In genomic region chr4:106587558-106587957, GRCh38 we compare ENCODE assay signal across 12 cellular contexts.
DNase-seq lines count a peak whose midpoint lies in the region; FAIRE-seq and TF ChIP-seq lines count a peak whose summit lies in the region.
"Had no signal": no experiment of that assay in that cellular context is flagged by ENCODE, and none has a peak within 500 bp of the region (broad histone marks: within the 10 kb centered on the region; RNA-seq: fewer than 3 reads in every experiment).

No MANE protein-coding gene starts in this region.

- peak overlapping the region; percentile 11 for H2AFZ ChIP-seq in smooth muscle cell (ENCODE audit: low read depth)

- 3% methylated on average over 1 of the region's 1 CpG for WGBS in smooth muscle cell (ENCODE audit: low lambda C conversion rate)

- no peaks in the 10 kb centered on the region for H3K27me3 Mint-ChIP-seq in activated T-cell treated with anti-CD3 and anti-CD28 coated beads, Interleukin-2, amount 50 U/mL, for 24 hours
- H3K27me3 Mint-ChIP-seq: activated B cell treated with CpG ODN at 0.5 μM for 24 hours; activated T-helper 17 cell treated with anti-CD3 and anti-CD28 coated beads, Interleukin-2, amount 50 U/mL, for 72 hours had no signal

- H3K4me1 Mint-ChIP-seq in activated T-cell treated with anti-CD3 and anti-CD28 coated beads, Interleukin-2, amount 50 U/mL, for 24 hours (ENCODE audit: low read depth) = no peaks in the 10 kb centered on the region
- H3K4me1 Mint-ChIP-seq: activated B cell treated with CpG ODN at 0.5 μM for 24 hours; activated T-helper 17 cell treated with anti-CD3 and anti-CD28 coated beads, Interleukin-2, amount 50 U/mL, for 72 hours had no signal

- H3K79me2 ChIP-seq in smooth muscle cell (ENCODE audit: low read depth) = no peaks in the 10 kb centered on the region

- H3K9me3 ChIP-seq in smooth muscle cell (replicated peaks; ENCODE audit: low read depth) = no peaks in the 10 kb centered on the region

- no peaks in the 10 kb centered on the region for H4K20me1 ChIP-seq in smooth muscle cell (ENCODE audit: low read depth)

- no peak for TF ChIP-seq POLR2A in H54 (IDR thresholded peaks at IDR 0.05; ENCODE audit: low read depth, low read length)

- H3K27me3 ChIP-seq in smooth muscle cell (ENCODE audit: low read depth) = no peaks in the 10 kb centered on the region

- no peaks in the 10 kb centered on the region for H3K36me3 ChIP-seq in smooth muscle cell (ENCODE audit: low read depth)

- no peaks in the 10 kb centered on the region for H3K9me3 Mint-ChIP-seq in activated T-cell treated with anti-CD3 and anti-CD28 coated beads, Interleukin-2, amount 50 U/mL, for 24 hours
- H3K9me3 Mint-ChIP-seq: activated T-helper 17 cell treated with anti-CD3 and anti-CD28 coated beads, Interleukin-2, amount 50 U/mL, for 72 hours; nephron progenitor cell had no signal

- H3F3A ChIP-seq in smooth muscle cell (ENCODE audit: low read depth) = no peaks in the 10 kb centered on the region

- H3K4me1 ChIP-seq in smooth muscle cell (ENCODE audit: low read depth) = no peaks in the 10 kb centered on the region

- H3K9ac ChIP-seq in smooth muscle cell (ENCODE audit: low read depth) = no peak overlapping the region

- H3K36me3 Mint-ChIP-seq in activated T-cell treated with anti-CD3 and anti-CD28 coated beads, Interleukin-2, amount 50 U/mL, for 24 hours (ENCODE audit: low read depth) = no peaks in the 10 kb centered on the region

- H3K4me3 Mint-ChIP-seq in activated T-cell treated with anti-CD3 and anti-CD28 coated beads, Interleukin-2, amount 50 U/mL, for 24 hours = no peak overlapping the region
- H3K4me3 Mint-ChIP-seq: activated B cell treated with CpG ODN at 0.5 μM for 24 hours; activated T-helper 17 cell treated with anti-CD3 and anti-CD28 coated beads, Interleukin-2, amount 50 U/mL, for 72 hours; nephron progenitor cell had no signal

- DNase-seq in H54 (ENCODE audit: insufficient read length, low spot score) = no peak
- peak; percentile 47 for DNase-seq in RPMI7951 (ENCODE audit: low read depth)
- peak; percentile 80 for DNase-seq in fibroblast of pulmonary artery (ENCODE audit: low read depth)
- DNase-seq in smooth muscle cell (lab: John Stamatoyannopoulos, UW; ENCODE audit: unreplicated experiment) = no peak
- DNase-seq in GM13976 (ENCODE audit: low spot score) = no peak
- no peak for DNase-seq in activated T-cell treated with anti-CD3 and anti-CD28 coated beads, Interleukin-2, amount 50 U/mL, for 24 hours
- DNase-seq in activated CD8-positive, alpha-beta memory T cell treated with anti-CD3 and anti-CD28 coated beads, Interleukin-2, amount 50 U/mL, for 4 hours = no peak
- DNase-seq: activated B cell treated with CpG ODN at 0.5 μM for 24 hours; NCI-H1092 treated with DMSO at 0.1 percent for 48 hours; nephron progenitor cell; stimulated activated naive CD8-positive, alpha-beta T cell treated with anti-CD3 and anti-CD28 coated beads, Interleukin-15, Interleukin-2, amounts not matched to agents 100 U/mL and 50 U/mL, for 24 hours had no signal

- TF ChIP-seq CTCF in fibroblast of pulmonary artery (IDR thresholded peaks at IDR 0.05; ENCODE audit: low read length, missing control alignments) = no peak
- no peak for TF ChIP-seq CTCF in smooth muscle cell (IDR thresholded peaks at IDR 0.05; ENCODE audit: borderline replicate concordance, insufficient read depth, poor library complexity, severe bottlenecking)
- TF ChIP-seq CTCF in GM13976 (IDR thresholded peaks at IDR 0.05; ENCODE audit: borderline replicate concordance, control extremely low read depth, extremely low read depth, insufficient read depth, missing control alignments) = no peak

- no peak overlapping the region for H3K4me3 ChIP-seq in fibroblast of pulmonary artery (replicated peaks; ENCODE audit: low read depth, low read length)
- no peak overlapping the region for H3K4me3 ChIP-seq in smooth muscle cell

- no peak overlapping the region for H3K27ac Mint-ChIP-seq in activated T-cell treated with anti-CD3 and anti-CD28 coated beads, Interleukin-2, amount 50 U/mL, for 24 hours
- H3K27ac Mint-ChIP-seq: activated B cell treated with CpG ODN at 0.5 μM for 24 hours; activated T-helper 17 cell treated with anti-CD3 and anti-CD28 coated beads, Interleukin-2, amount 50 U/mL, for 72 hours; nephron progenitor cell had no signal

- in situ Hi-C loops in GM13976 (cut with MboI; ENCODE audit: low sequenced_read_pairs, unreplicated experiment) = no loop called here

- H3K27ac ChIP-seq in smooth muscle cell (ENCODE audit: low read depth) = no peak overlapping the region

- H3K4me2 ChIP-seq in smooth muscle cell = peak overlapping the region; percentile 55

- peak; percentile 85 for FAIRE-seq in H54 (lab: Jason Lieb, UNC)

Comparison
In these comparisons a context has a peak if more than half of its experiments do, and no peak if none do; other contexts are left out.
1. DNase-seq: peak in RPMI7951 (single experiment) and fibroblast of pulmonary artery (single experiment); none in H54 (single experiment), smooth muscle cell (single experiment), GM13976 (single experiment), activated T-cell treated with anti-CD3 and anti-CD28 coated beads, Interleukin-2, amount 50 U/mL, for 24 hours (single experiment) and activated CD8-positive, alpha-beta memory T cell treated with anti-CD3 and anti-CD28 coated beads, Interleukin-2, amount 50 U/mL, for 4 hours (single experiment).